Comparison of ENCODE assay signal across 2 cellular contexts in genomic region chr1:20848162-20848561, GRCh38.
TF ChIP-seq lines count a peak whose summit lies in the region.

No MANE protein-coding gene starts in this region.

TF ChIP-seq in HCT116, 20 proteins besides CTCF, POLR2A, EP300 and RAD21:
- no peak for TF ChIP-seq CEBPB (IDR thresholded peaks at IDR 0.05; ENCODE audit: low read depth)
- TF ChIP-seq EZH2phosphoT487 (IDR thresholded peaks at IDR 0.05; ENCODE audit: borderline replicate concordance): no peak
- no peak for TF ChIP-seq CBX3 (IDR thresholded peaks at IDR 0.05; ENCODE audit: low read depth)
- TF ChIP-seq EGR1 (IDR thresholded peaks at IDR 0.05; ENCODE audit: low read depth): no peak
- TF ChIP-seq JUND (IDR thresholded peaks at IDR 0.05): no peak
- TF ChIP-seq POLR2AphosphoS5 (IDR thresholded peaks at IDR 0.05; ENCODE audit: low read depth, low read length): no peak
- no peak for TF ChIP-seq ZNF274 (IDR thresholded peaks at IDR 0.05; ENCODE audit: low read depth, low read length)
- TF ChIP-seq ZBTB33 (IDR thresholded peaks at IDR 0.05; ENCODE audit: extremely low read depth, insufficient replicate concordance, low read length): no peak

TF ChIP-seq in endothelial cell of umbilical vein, 7 proteins besides CTCF, POLR2A, EP300 and RAD21:
- no peak for TF ChIP-seq MAX (IDR thresholded peaks at IDR 0.05; ENCODE audit: insufficient read depth, insufficient read length)
- TF ChIP-seq GATA2 (IDR thresholded peaks at IDR 0.05; ENCODE audit: insufficient read depth, insufficient read length, low read depth, low read length): peak; percentile 54
- no peak for TF ChIP-seq EZH2 (IDR thresholded peaks at IDR 0.05; ENCODE audit: borderline replicate concordance, low read depth, low read length, severe bottlenecking)
- peak; percentile 38 for TF ChIP-seq FOS (IDR thresholded peaks at IDR 0.05; ENCODE audit: borderline replicate concordance, insufficient read depth, low read length)
